In the genomic region with DNA sequence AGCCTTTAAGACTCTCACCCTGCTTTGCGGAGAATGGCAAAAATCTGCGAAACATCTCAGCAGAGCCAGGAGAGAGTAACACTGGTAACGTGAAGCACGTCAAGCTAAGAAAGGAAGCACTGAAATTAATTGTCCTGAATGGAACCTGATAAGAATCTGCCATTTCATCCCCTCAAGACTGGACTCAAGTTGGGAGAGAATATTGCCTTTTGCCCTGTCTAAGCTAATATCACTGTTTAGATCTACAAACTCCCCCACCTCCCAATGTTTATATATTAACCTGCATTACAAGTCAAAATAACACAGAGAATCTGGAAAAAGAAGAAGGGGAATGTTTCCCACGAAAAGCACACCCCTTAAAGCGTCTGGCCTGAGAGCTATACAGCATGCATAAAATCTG, we compare ENCODE assay signal across 1 cellular context.
TF ChIP-seq lines count a peak whose summit lies in the region.

No MANE protein-coding gene starts in this region.

TF ChIP-seq in IMR-90, 13 proteins besides CTCF, POLR2A, EP300 and RAD21 (continued from another document):
- TF ChIP-seq, protein P1, sequence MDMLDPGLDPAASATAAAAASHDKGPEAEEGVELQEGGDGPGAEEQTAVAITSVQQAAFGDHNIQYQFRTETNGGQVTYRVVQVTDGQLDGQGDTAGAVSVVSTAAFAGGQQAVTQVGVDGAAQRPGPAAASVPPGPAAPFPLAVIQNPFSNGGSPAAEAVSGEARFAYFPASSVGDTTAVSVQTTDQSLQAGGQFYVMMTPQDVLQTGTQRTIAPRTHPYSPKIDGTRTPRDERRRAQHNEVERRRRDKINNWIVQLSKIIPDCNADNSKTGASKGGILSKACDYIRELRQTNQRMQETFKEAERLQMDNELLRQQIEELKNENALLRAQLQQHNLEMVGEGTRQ (IDR thresholded peaks at IDR 0.05; ENCODE audit: low read depth, low read length), result no peak
- TF ChIP-seq, protein P2, sequence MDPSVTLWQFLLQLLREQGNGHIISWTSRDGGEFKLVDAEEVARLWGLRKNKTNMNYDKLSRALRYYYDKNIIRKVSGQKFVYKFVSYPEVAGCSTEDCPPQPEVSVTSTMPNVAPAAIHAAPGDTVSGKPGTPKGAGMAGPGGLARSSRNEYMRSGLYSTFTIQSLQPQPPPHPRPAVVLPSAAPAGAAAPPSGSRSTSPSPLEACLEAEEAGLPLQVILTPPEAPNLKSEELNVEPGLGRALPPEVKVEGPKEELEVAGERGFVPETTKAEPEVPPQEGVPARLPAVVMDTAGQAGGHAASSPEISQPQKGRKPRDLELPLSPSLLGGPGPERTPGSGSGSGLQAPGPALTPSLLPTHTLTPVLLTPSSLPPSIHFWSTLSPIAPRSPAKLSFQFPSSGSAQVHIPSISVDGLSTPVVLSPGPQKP (IDR thresholded peaks at IDR 0.05; ENCODE audit: borderline replicate concordance, low read depth, low read length), result no peak
